35 cellular contexts compared by ENCODE assay signal in the genomic region with DNA sequence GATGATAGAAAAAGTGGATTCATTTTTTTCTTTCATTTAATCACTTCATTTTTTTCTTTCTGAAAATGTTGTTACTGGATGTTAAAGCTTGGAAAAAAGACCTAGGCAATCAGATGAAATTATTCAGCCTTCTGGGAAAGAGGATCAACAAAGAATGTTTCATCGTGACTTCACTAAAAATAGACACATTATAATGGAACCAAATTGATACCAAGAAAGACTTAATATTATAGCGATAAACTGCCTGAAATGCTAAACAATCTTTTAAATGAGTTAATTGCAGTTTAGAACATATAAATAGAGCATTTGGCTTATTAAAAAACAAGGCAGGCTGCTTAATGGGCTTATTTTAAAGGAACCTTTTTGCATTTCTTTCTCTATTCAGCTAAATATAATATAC. TPM values are rescaled to one million over a fixed set of nuclear protein-coding genes. Genes with fewer than 3 reads are reported as not detected.
"Had no signal": no experiment of that assay in that cellular context is flagged by ENCODE, and none has a peak within 500 bp of the region (broad histone marks: within the 10 kb centered on the region; RNA-seq: fewer than 3 reads in every experiment).

No MANE protein-coding gene starts in this region.

- H3K4me3 ChIP-seq: adrenal gland, body of pancreas, esophagus muscularis mucosa, gastroesophageal sphincter, heart right ventricle had no signal

- H3K4me3 Mint-ChIP-seq: activated B cell treated with CpG ODN at 0.5 μM for 24 hours; activated CD8-positive, alpha-beta T cell treated with anti-CD3 and anti-CD28 coated beads for 36 hours; activated naive CD4-positive, alpha-beta T cell treated with anti-CD3 and anti-CD28 coated beads for 36 hours; activated naive CD4-positive, alpha-beta T cell treated with anti-CD3 and anti-CD28 coated beads, Interleukin-2, amount 50 U/mL, for 24 hours; activated naive CD8-positive, alpha-beta T cell treated with anti-CD3 and anti-CD28 coated beads for 36 hours; activated naive CD8-positive, alpha-beta T cell treated with anti-CD3 and anti-CD28 coated beads, Interleukin-2, amount 50 U/mL, for 24 hours; activated T-cell treated with anti-CD3 and anti-CD28 coated beads, Interleukin-2, amount 50 U/mL, for 4 hours; activated T-helper 1 cell treated with anti-CD3 and anti-CD28 coated beads, Interleukin-12 subunit alpha, Interleukin-12 subunit beta, Interleukin-2, Interleukin-4 antibody, amounts not matched to agents 30 ng/mL and 10 ng/mL and 1 ng/mL, durations not matched to agents 14 hours and 24 hours and 36 hours; T-helper 17 cell; T-helper 2 cell treated with Interferon-gamma antibody and Interleukin-4, amounts not matched to agents 5 μg/mL and 100 μg/mL, for 36 hours had no signal

- H3K36me3 Mint-ChIP-seq: activated naive CD4-positive, alpha-beta T cell treated with anti-CD3 and anti-CD28 coated beads, Interleukin-2, amount 50 U/mL, for 24 hours; activated naive CD8-positive, alpha-beta T cell treated with anti-CD3 and anti-CD28 coated beads for 36 hours had no signal

- H3K27ac Mint-ChIP-seq: activated B cell treated with CpG ODN at 0.5 μM for 24 hours; activated CD8-positive, alpha-beta T cell treated with anti-CD3 and anti-CD28 coated beads for 36 hours; activated naive CD4-positive, alpha-beta T cell treated with anti-CD3 and anti-CD28 coated beads for 36 hours; activated naive CD4-positive, alpha-beta T cell treated with anti-CD3 and anti-CD28 coated beads, Interleukin-2, amount 50 U/mL, for 24 hours; activated naive CD8-positive, alpha-beta T cell treated with anti-CD3 and anti-CD28 coated beads for 36 hours; activated naive CD8-positive, alpha-beta T cell treated with anti-CD3 and anti-CD28 coated beads, Interleukin-2, amount 50 U/mL, for 24 hours; activated T-helper 1 cell treated with anti-CD3 and anti-CD28 coated beads, Interleukin-12 subunit alpha, Interleukin-12 subunit beta, Interleukin-2, Interleukin-4 antibody, amounts not matched to agents 30 ng/mL and 10 ng/mL and 1 ng/mL, durations not matched to agents 14 hours and 24 hours and 36 hours; activated T-helper 2 cell treated with anti-CD3 and anti-CD28 coated beads, Interferon-gamma antibody, Interleukin-2, Interleukin-4, amounts not matched to agents 10 μg/mL and 5 μg/mL and 100 μg/mL, durations not matched to agents 14 hours and 24 hours and 36 hours; T-helper 17 cell; T-helper 2 cell treated with Interferon-gamma antibody and Interleukin-4, amounts not matched to agents 5 μg/mL and 100 μg/mL, for 36 hours had no signal

- H3K27me3 Mint-ChIP-seq: activated B cell treated with CpG ODN at 0.5 μM for 24 hours; activated CD8-positive, alpha-beta T cell treated with anti-CD3 and anti-CD28 coated beads for 36 hours; activated naive CD8-positive, alpha-beta T cell treated with anti-CD3 and anti-CD28 coated beads for 36 hours; activated naive CD8-positive, alpha-beta T cell treated with anti-CD3 and anti-CD28 coated beads, Interleukin-2, amount 50 U/mL, for 24 hours; T-helper 17 cell had no signal

- H3K9me3 Mint-ChIP-seq: activated B cell treated with CpG ODN at 0.5 μM for 24 hours; activated CD8-positive, alpha-beta T cell treated with anti-CD3 and anti-CD28 coated beads for 36 hours; activated naive CD4-positive, alpha-beta T cell treated with anti-CD3 and anti-CD28 coated beads for 36 hours; activated naive CD4-positive, alpha-beta T cell treated with anti-CD3 and anti-CD28 coated beads, Interleukin-2, amount 50 U/mL, for 24 hours; activated naive CD8-positive, alpha-beta T cell treated with anti-CD3 and anti-CD28 coated beads for 36 hours; activated naive CD8-positive, alpha-beta T cell treated with anti-CD3 and anti-CD28 coated beads, Interleukin-2, amount 50 U/mL, for 24 hours; activated T-cell treated with anti-CD3 and anti-CD28 coated beads, Interleukin-2, amount 50 U/mL, for 4 hours; activated T-helper 1 cell treated with anti-CD3 and anti-CD28 coated beads, Interleukin-12 subunit alpha, Interleukin-12 subunit beta, Interleukin-2, Interleukin-4 antibody, amounts not matched to agents 30 ng/mL and 10 ng/mL and 1 ng/mL, durations not matched to agents 14 hours and 24 hours and 36 hours; activated T-helper 2 cell treated with anti-CD3 and anti-CD28 coated beads, Interferon-gamma antibody, Interleukin-2, Interleukin-4, amounts not matched to agents 10 μg/mL and 5 μg/mL and 100 μg/mL, durations not matched to agents 14 hours and 24 hours and 36 hours; T-helper 2 cell treated with Interferon-gamma antibody and Interleukin-4, amounts not matched to agents 5 μg/mL and 100 μg/mL, for 36 hours had no signal

- H3K9me3 ChIP-seq: adrenal gland, body of pancreas, esophagus muscularis mucosa, gastroesophageal sphincter, heart right ventricle had no signal

- FAIRE-seq: colon had no signal

- H3K27me3 ChIP-seq: adrenal gland, body of pancreas, esophagus muscularis mucosa, gastroesophageal sphincter, heart right ventricle had no signal

- ATAC-seq: activated CD4-positive, CD25-positive, alpha-beta regulatory T cell treated with anti-CD3 and anti-CD28 coated beads, Interleukin-2, amount 50 U/mL, for 24 hours; activated CD8-positive, alpha-beta T cell treated with anti-CD3 and anti-CD28 coated beads for 36 hours; activated naive CD8-positive, alpha-beta T cell treated with anti-CD3 and anti-CD28 coated beads, Interleukin-2, amount 50 U/mL, for 24 hours; activated T-cell treated with anti-CD3 and anti-CD28 coated beads, Interleukin-2, amount 50 U/mL, for 4 hours; body of pancreas; foreskin keratinocyte; gastroesophageal sphincter; heart right ventricle; T-helper 17 cell had no signal

- H3K4me1 Mint-ChIP-seq: activated B cell treated with CpG ODN at 0.5 μM for 24 hours; activated naive CD4-positive, alpha-beta T cell treated with anti-CD3 and anti-CD28 coated beads, Interleukin-2, amount 50 U/mL, for 24 hours; activated naive CD8-positive, alpha-beta T cell treated with anti-CD3 and anti-CD28 coated beads for 36 hours; activated naive CD8-positive, alpha-beta T cell treated with anti-CD3 and anti-CD28 coated beads, Interleukin-2, amount 50 U/mL, for 24 hours; T-helper 17 cell had no signal

- DNase-seq: activated B cell treated with CpG ODN at 0.5 μM for 24 hours; activated CD4-positive, alpha-beta T cell treated with anti-CD3 and anti-CD28 coated beads for 48 hours; activated CD4-positive, alpha-beta T cell treated with anti-CD3 and anti-CD28 coated beads, Interleukin-2, amount 50 U/mL, for 1 hour; activated CD4-positive, alpha-beta T cell treated with anti-CD3 and anti-CD28 coated beads, Interleukin-2, amount 50 U/mL, for 48 hours; activated CD8-positive, alpha-beta memory T cell treated with anti-CD3 and anti-CD28 coated beads for 24 hours; activated CD8-positive, alpha-beta T cell treated with anti-CD3 and anti-CD28 coated beads for 36 hours; activated effector memory CD4-positive, alpha-beta T cell treated with anti-CD3 and anti-CD28 coated beads, Interleukin-2, amount 50 U/mL, for 16 hours; activated naive CD4-positive, alpha-beta T cell treated with anti-CD3 and anti-CD28 coated beads for 36 hours; activated naive CD8-positive, alpha-beta T cell treated with anti-CD3 and anti-CD28 coated beads for 36 hours; activated naive CD8-positive, alpha-beta T cell treated with anti-CD3 and anti-CD28 coated beads, Interleukin-2, amount 50 U/mL, for 24 hours; activated T-cell treated with anti-CD3 and anti-CD28 coated beads, Interleukin-2, amount 50 U/mL, for 4 hours; adrenal gland; amygdala; aorta; body of pancreas; caudate nucleus; effector memory CD4-positive, alpha-beta T cell; erythroblast; foreskin keratinocyte; heart right ventricle; T-helper 1 cell; T-helper 17 cell; T1000; WERI-Rb-1 had no signal

- H3K27ac ChIP-seq: adrenal gland, body of pancreas, esophagus muscularis mucosa, foreskin keratinocyte, gastroesophageal sphincter, heart right ventricle, WERI-Rb-1 had no signal

- H3K4me1 ChIP-seq: adrenal gland, body of pancreas, esophagus muscularis mucosa, foreskin keratinocyte, gastroesophageal sphincter, heart right ventricle had no signal

- H3K36me3 ChIP-seq: adrenal gland, esophagus muscularis mucosa, gastroesophageal sphincter, heart right ventricle, WERI-Rb-1 had no signal

RNA-seq across cellular contexts. Expression of a gene that starts 25.6 kb away (rescaled TPM):
- total RNA-seq: activated B cell treated with CpG ODN at 0.5 μM for 24 hours; activated CD8-positive, alpha-beta T cell treated with anti-CD3 and anti-CD28 coated beads for 36 hours; activated naive CD4-positive, alpha-beta T cell treated with anti-CD3 and anti-CD28 coated beads for 36 hours; activated naive CD8-positive, alpha-beta T cell treated with anti-CD3 and anti-CD28 coated beads for 36 hours; activated T-cell treated with anti-CD3 and anti-CD28 coated beads, Interleukin-2, amount 50 U/mL, for 4 hours; activated T-helper 1 cell treated with anti-CD3 and anti-CD28 coated beads, Interleukin-12 subunit alpha, Interleukin-12 subunit beta, Interleukin-2, Interleukin-4 antibody, amounts not matched to agents 30 ng/mL and 10 ng/mL and 1 ng/mL, durations not matched to agents 14 hours and 24 hours and 36 hours; activated T-helper 2 cell treated with anti-CD3 and anti-CD28 coated beads, Interferon-gamma antibody, Interleukin-2, Interleukin-4, amounts not matched to agents 10 μg/mL and 5 μg/mL and 100 μg/mL, durations not matched to agents 14 hours and 24 hours and 36 hours; aorta; body of pancreas; chondrocyte; dermis microvascular lymphatic vessel endothelial cell; esophagus muscularis mucosa; foreskin keratinocyte; glomerular endothelial cell; T-helper 17 cell had no signal
- polyA plus RNA-seq: foreskin keratinocyte, heart right ventricle had no signal
